ENCODE assay signal across 8 cellular contexts in the genomic region with DNA sequence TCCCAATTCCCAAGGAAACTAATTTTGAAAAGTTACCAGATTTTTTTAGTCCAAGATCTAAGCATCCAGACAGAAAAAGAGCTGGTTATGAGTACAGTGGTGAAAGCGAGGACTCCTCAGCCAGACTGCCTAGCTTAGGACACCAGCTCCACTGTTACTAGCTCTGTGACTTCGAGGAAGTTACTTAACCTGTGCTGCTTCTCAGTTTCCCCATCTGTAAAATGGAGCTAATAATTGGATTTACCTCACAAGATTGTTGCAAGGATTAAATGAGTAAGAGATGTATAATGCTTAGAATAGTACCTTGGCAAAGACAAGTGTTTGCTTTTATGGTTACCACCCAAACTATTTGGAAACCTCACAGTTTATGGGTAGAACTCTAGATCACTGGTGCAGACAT. TPM values are rescaled to one million over a fixed set of nuclear protein-coding genes. Genes with fewer than 3 reads are reported as not detected.
DNase-seq lines count a peak whose midpoint lies in the region; ATAC-seq and TF ChIP-seq lines count a peak whose summit lies in the region.

No MANE protein-coding gene starts in this region.

- TF ChIP-seq CTCF in LNCaP clone FGC (IDR thresholded peaks at IDR 0.05; ENCODE audit: control insufficient read depth, extremely low read depth, insufficient read depth) = no peak
- no peak for TF ChIP-seq CTCF in dorsolateral prefrontal cortex (IDR thresholded peaks at IDR 0.05 in 54 of 56, conservative IDR thresholded peaks at IDR 0.05 in 2 of 56; ENCODE audit: low read depth in 1 of 56, partially characterized antibody in 56 of 56)
- TF ChIP-seq CTCF in nephron progenitor cell (IDR thresholded peaks at IDR 0.05) = no peak

- peak overlapping the region; percentile 81 for H3K9ac ChIP-seq in BLaER1

- H3K27ac ChIP-seq in BLaER1 = no peak overlapping the region
- H3K27ac ChIP-seq in dorsolateral prefrontal cortex = peak overlapping the region in 52 of 59 donors; percentile 79 to 99 (median 97)

- H3K4me1 ChIP-seq in BLaER1 = peaks cover 20% of the 10 kb centered on the region

- no peaks in the 10 kb centered on the region for H3K36me3 ChIP-seq in BLaER1

- peak overlapping the region; percentile 97 for H3K4me2 ChIP-seq in BLaER1

- H3K27ac Mint-ChIP-seq in nephron progenitor cell = peak overlapping the region; percentile 97

- H3K36me3 Mint-ChIP-seq in nephron progenitor cell (ENCODE audit: low read depth) = peaks cover 1% of the 10 kb centered on the region

- ATAC-seq in GM19351 (IDR thresholded peaks at IDR 0.05; ENCODE audit: unreplicated experiment) = no peak

- H3K27me3 Mint-ChIP-seq in nephron progenitor cell (ENCODE audit: low read depth, poor library complexity) = peaks cover 7% of the 10 kb centered on the region

- H3K27me3 ChIP-seq in BLaER1 = no peaks in the 10 kb centered on the region
- H3K27me3 ChIP-seq in dorsolateral prefrontal cortex = no peaks in the 10 kb centered on the region

- no peaks in the 10 kb centered on the region for H4K20me1 ChIP-seq in BLaER1

- peaks cover 60% of the 10 kb centered on the region for H3K4me1 Mint-ChIP-seq in nephron progenitor cell

- no peak for DNase-seq in LNCaP clone FGC (ENCODE audit: low read depth)
- DNase-seq in dorsolateral prefrontal cortex = no peak
- no peak for DNase-seq in nephron progenitor cell
- DNase-seq in Ammon's horn (ENCODE audit: low spot score) = no peak
- no peak for DNase-seq in NCI-H1092 (lab: John Stamatoyannopoulos, UW)
- no peak for DNase-seq in NK-92 treated with Interleukin-12 subunit alpha and Interleukin-12 subunit beta, amount 100 ng/mL, for 24 hours (lab: John Stamatoyannopoulos, UW)

- intact Hi-C loops in dorsolateral prefrontal cortex (cut with DNase I) = loop anchor here (2.0 to 10.0 kb wide), 4 partner anchors 89 to 129 kb away; no protein-coding TSS in a partner anchor

- H3K4me3 Mint-ChIP-seq in nephron progenitor cell = peak overlapping the region; percentile 95

- H3K4me3 ChIP-seq in BLaER1 (peak overlapping the region; percentile 76), LNCaP clone FGC (ENCODE audit: low read depth, low read length) (peak overlapping the region; percentile 72), dorsolateral prefrontal cortex (peak overlapping the region; percentile 52 to 95 (median 88))

- peaks cover under 1% of the 10 kb centered on the region; the same call in 1 of the 2 replicates for H3K9me3 ChIP-seq in BLaER1

- peaks cover 2% of the 10 kb centered on the region for H3K9me3 Mint-ChIP-seq in nephron progenitor cell

RNA-seq across cellular contexts. Expression of a gene that starts 1.1 kb away (rescaled TPM):
- 100 to 1,000 TPM in 1 of 120 experiments, 10 to 100 TPM in 119; 19.0 to 111 (median 44.0) TPM for total RNA-seq in dorsolateral prefrontal cortex

RNA-seq across cellular contexts. Expression of a gene that starts 24.1 kb away (rescaled TPM):
- total RNA-seq in dorsolateral prefrontal cortex = 1 to 10 TPM in 100 of 120 experiments, under 1 TPM in 20; 0.14 to 5.8 (median 1.9) TPM

RNA-seq across cellular contexts. Expression of a gene that starts 41.1 kb away (rescaled TPM):
- 1 to 10 TPM in 102 of 120 experiments, under 1 TPM in 18; 0.63 to 3.4 (median 1.4) TPM for total RNA-seq in dorsolateral prefrontal cortex
